Comparison of ENCODE assay signal across 8 cellular contexts in the genomic region with DNA sequence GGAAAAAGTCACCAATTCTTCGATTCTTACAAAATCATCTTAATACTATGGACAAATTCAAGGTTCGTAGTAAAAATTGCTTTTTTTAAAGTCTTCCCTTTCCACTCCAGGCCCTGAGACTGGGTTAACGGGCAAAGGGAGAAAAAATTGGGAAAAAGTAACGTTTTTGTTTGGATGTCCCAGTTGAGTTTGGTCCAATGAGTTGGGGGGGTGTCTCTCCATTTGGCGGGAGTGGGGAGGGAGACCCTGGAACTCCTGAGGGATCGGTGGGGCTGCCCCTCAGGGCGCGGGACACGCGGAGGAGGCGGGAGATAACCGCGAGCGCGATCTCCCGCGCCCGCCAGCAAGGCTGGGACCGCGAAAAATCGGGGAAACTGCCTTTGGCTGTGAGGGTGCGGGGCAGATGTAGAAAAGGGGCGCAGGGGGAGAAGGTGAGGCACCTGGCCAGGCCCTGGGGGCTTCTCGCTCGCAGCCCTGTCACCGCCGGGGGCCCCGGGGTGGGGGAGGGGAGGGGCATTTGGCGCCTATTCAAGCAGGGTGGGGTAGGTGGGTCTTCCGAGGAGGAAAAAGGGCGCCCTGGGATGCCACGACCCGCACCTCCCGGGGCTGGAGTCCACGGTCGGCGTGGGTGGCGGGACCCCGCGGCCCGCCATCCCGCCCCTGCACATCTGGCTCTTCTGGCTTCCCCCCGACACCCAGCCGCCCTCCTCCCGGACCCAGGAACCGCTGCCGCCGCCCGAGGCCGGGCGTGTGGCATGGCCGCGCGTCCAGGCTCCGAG. TPM values are rescaled to one million over a fixed set of nuclear protein-coding genes. Genes with fewer than 3 reads are reported as not detected.
DNase-seq lines count a peak whose midpoint lies in the region; ATAC-seq, FAIRE-seq and TF ChIP-seq lines count a peak whose summit lies in the region.

No MANE protein-coding gene starts in this region.

- H3K27me3 ChIP-seq in BLaER1 treated with 17β-estradiol and CSF1 and Interleukin-3, amounts not matched to agents 10 nM and 100 nM: no peaks in the 10 kb centered on the region
- no peaks in the 10 kb centered on the region for H3K27me3 ChIP-seq in bronchial epithelial cell (ENCODE audit: control insufficient read depth, insufficient read depth, low read length)
- no peaks in the 10 kb centered on the region for H3K27me3 ChIP-seq in mesendoderm (ENCODE audit: insufficient read depth, low read length, poor library complexity)
- no peaks in the 10 kb centered on the region for H3K27me3 ChIP-seq in uterus

- H3K36me3 ChIP-seq in BLaER1 treated with 17β-estradiol and CSF1 and Interleukin-3, amounts not matched to agents 10 nM and 100 nM: peaks cover 0 to 60% (median 39%) of the 10 kb centered on the region in 11 experiments; a peak in 18 of 22 replicates
- no peaks in the 10 kb centered on the region for H3K36me3 ChIP-seq in bronchial epithelial cell (ENCODE audit: control insufficient read depth, insufficient read depth, low read length)
- no peaks in the 10 kb centered on the region for H3K36me3 ChIP-seq in mesendoderm (ENCODE audit: control insufficient read depth, insufficient read depth, low read length)
- no peaks in the 10 kb centered on the region for H3K36me3 ChIP-seq in uterus

- peak overlapping the region; percentile 57 for H2BK5ac ChIP-seq in mesendoderm (ENCODE audit: low read length)

- peak overlapping the region; percentile 95 for H3K4ac ChIP-seq in mesendoderm (ENCODE audit: low read depth, low read length)

- H4K8ac ChIP-seq in mesendoderm (ENCODE audit: low read depth, low read length): no peak overlapping the region

- no peak overlapping the region for H4K5ac ChIP-seq in mesendoderm (ENCODE audit: low read length)

- no peak overlapping the region for H2AK5ac ChIP-seq in mesendoderm (ENCODE audit: low read length)

- peaks cover 2% of the 10 kb centered on the region for H3K79me1 ChIP-seq in mesendoderm (ENCODE audit: low read length)

- H3K9ac ChIP-seq in BLaER1 treated with 17β-estradiol and CSF1 and Interleukin-3, amounts not matched to agents 10 nM and 100 nM: peak overlapping the region; percentile 74 to 96 (median 91)
- peak overlapping the region; percentile 94 for H3K9ac ChIP-seq in mesendoderm (ENCODE audit: low read length)

- H3K27ac ChIP-seq in BLaER1 treated with 17β-estradiol and CSF1 and Interleukin-3, amounts not matched to agents 10 nM and 100 nM: peak overlapping the region in 10 of 11 experiments; percentile 44 to 97 (median 94); a peak in 19 of 22 replicates
- H3K27ac ChIP-seq in mesendoderm (ENCODE audit: low read depth, low read length): peak overlapping the region; percentile 82
- no peak overlapping the region for H3K27ac ChIP-seq in uterus

- TF ChIP-seq CTCF in bronchial epithelial cell (IDR thresholded peaks at IDR 0.05; ENCODE audit: insufficient read depth, low read length, severe bottlenecking): no peak
- no peak for TF ChIP-seq CTCF in uterus (IDR thresholded peaks at IDR 0.05)

- peaks cover 80% of the 10 kb centered on the region for H3K79me2 ChIP-seq in mesendoderm (ENCODE audit: control insufficient read depth, insufficient read depth, low read length)

- peak; percentile 34 for DNase-seq in NCI-H2171 treated with DMSO at 0.1 percent for 48 hours (lab: John Stamatoyannopoulos, UW)
- no peak for DNase-seq in bronchial epithelial cell (ENCODE audit: low read depth)
- peak; percentile 16 for DNase-seq in mesendoderm
- DNase-seq in uterus: peak; percentile 30 to 43
- DNase-seq in GDM1 (lab: John Stamatoyannopoulos, UW): no peak

- intact Hi-C loops in uterus (cut with DNase I; ENCODE audit: low total_unique reads): no loop called here

- WGBS in mesendoderm (ENCODE audit: extremely low coverage, insufficient coverage, low lambda C conversion rate): no CpG with 5 or more reads among the region's 55 CpGs

- ATAC-seq in GM19455 (IDR thresholded peaks at IDR 0.05; ENCODE audit: unreplicated experiment) (peak; percentile 2), HG03175 (IDR thresholded peaks at IDR 0.05; ENCODE audit: unreplicated experiment) (no peak)

- peaks cover 16 to 78% (median 55%) of the 10 kb centered on the region in 11 experiments for H4K20me1 ChIP-seq in BLaER1 treated with 17β-estradiol and CSF1 and Interleukin-3, amounts not matched to agents 10 nM and 100 nM

- H3K4me1 ChIP-seq in BLaER1 treated with 17β-estradiol and CSF1 and Interleukin-3, amounts not matched to agents 10 nM and 100 nM: peaks cover 47 to 66% (median 57%) of the 10 kb centered on the region in 10 experiments
- H3K4me1 ChIP-seq in mesendoderm (ENCODE audit: control insufficient read depth, low read depth, low read length) (peaks cover 2% of the 10 kb centered on the region), uterus (peaks cover 0 to 11% of the 10 kb centered on the region in 2 donors)

- H3K18ac ChIP-seq in mesendoderm (ENCODE audit: low read length): peak overlapping the region; percentile 72

- peak overlapping the region; percentile 46 for H2BK15ac ChIP-seq in mesendoderm (replicated peaks; ENCODE audit: low read depth)

- peak overlapping the region; percentile 96 for H3K56ac ChIP-seq in mesendoderm (ENCODE audit: low read length)

- no peak for TF ChIP-seq POLR2A in uterus (IDR thresholded peaks at IDR 0.05)

- no peak for FAIRE-seq in bronchial epithelial cell (lab: Jason Lieb, UNC)

- no peaks in the 10 kb centered on the region for H3K9me3 ChIP-seq in BLaER1 treated with 17β-estradiol and CSF1 and Interleukin-3, amounts not matched to agents 10 nM and 100 nM (replicated peaks in 1 of 11)
- no peaks in the 10 kb centered on the region for H3K9me3 ChIP-seq in uterus

- peak overlapping the region; percentile 75 for H2BK120ac ChIP-seq in mesendoderm (ENCODE audit: low read depth, low read length)

- H3K4me2 ChIP-seq in BLaER1 treated with 17β-estradiol and CSF1 and Interleukin-3, amounts not matched to agents 10 nM and 100 nM: peak overlapping the region; percentile 74 to 98 (median 84)
- peak overlapping the region; percentile 29 for H3K4me2 ChIP-seq in mesendoderm (ENCODE audit: low read length)

- H3K4me3 ChIP-seq in BLaER1 treated with 17β-estradiol and CSF1 and Interleukin-3, amounts not matched to agents 10 nM and 100 nM: peak overlapping the region; percentile 89 to 100 (median 98)
- peak overlapping the region; percentile 82 for H3K4me3 ChIP-seq in bronchial epithelial cell (ENCODE audit: low read depth, low read length)
- peak overlapping the region; percentile 65 for H3K4me3 ChIP-seq in mesendoderm (ENCODE audit: low read length)
- H3K4me3 ChIP-seq in uterus: peak overlapping the region; percentile 60 to 62

- no peak overlapping the region for H3K23ac ChIP-seq in mesendoderm (ENCODE audit: low read length)

RNA-seq across cellular contexts. Expression of gene FBXO5, which starts 0.7 kb away (rescaled TPM):
- total RNA-seq in bronchial epithelial cell: 1.4 and 1.8 TPM in 2 replicates
- polyA plus RNA-seq in mesendoderm (2013, experiment 1 of 2): 41.1 TPM
- 44.3 TPM for polyA plus RNA-seq in mesendoderm (2013, experiment 2 of 2)
- 10 to 100 TPM in 1 of 4 donors, 1 to 10 TPM in 3; 1.8 to 27.8 (median 4.6) TPM for total RNA-seq in uterus

RNA-seq across cellular contexts. Expression of gene MTRF1L, which starts 20.3 kb away (rescaled TPM):
- total RNA-seq in bronchial epithelial cell: 9.7 and 11.3 TPM in 2 replicates
- polyA plus RNA-seq in mesendoderm (2013, experiment 1 of 2): 20.9 TPM
- 21.8 TPM for polyA plus RNA-seq in mesendoderm (2013, experiment 2 of 2)
- total RNA-seq in uterus: 10 to 100 TPM in 3 of 4 donors, 1 to 10 TPM in 1; 9.5 to 26.4 (median 15.7) TPM

Comparison
In these comparisons a context has a peak if more than half of its experiments do, and no peak if none do; other contexts are left out.
1. H3K27ac ChIP-seq: peak in BLaER1 treated with 17β-estradiol and CSF1 and Interleukin-3, amounts not matched to agents 10 nM and 100 nM (10 of 11) and mesendoderm (single experiment); none in uterus (0 of 2).
2. DNase-seq: peak in NCI-H2171 treated with DMSO at 0.1 percent for 48 hours (single experiment), mesendoderm (single experiment) and uterus (2 of 2); none in bronchial epithelial cell (single experiment) and GDM1 (single experiment).
3. Peak in every context shown above with its lines, with median percentiles within 50 percentile points of each other: H3K4me3 ChIP-seq.